Comparison of ENCODE assay signal across 8 cellular contexts in the genomic region with DNA sequence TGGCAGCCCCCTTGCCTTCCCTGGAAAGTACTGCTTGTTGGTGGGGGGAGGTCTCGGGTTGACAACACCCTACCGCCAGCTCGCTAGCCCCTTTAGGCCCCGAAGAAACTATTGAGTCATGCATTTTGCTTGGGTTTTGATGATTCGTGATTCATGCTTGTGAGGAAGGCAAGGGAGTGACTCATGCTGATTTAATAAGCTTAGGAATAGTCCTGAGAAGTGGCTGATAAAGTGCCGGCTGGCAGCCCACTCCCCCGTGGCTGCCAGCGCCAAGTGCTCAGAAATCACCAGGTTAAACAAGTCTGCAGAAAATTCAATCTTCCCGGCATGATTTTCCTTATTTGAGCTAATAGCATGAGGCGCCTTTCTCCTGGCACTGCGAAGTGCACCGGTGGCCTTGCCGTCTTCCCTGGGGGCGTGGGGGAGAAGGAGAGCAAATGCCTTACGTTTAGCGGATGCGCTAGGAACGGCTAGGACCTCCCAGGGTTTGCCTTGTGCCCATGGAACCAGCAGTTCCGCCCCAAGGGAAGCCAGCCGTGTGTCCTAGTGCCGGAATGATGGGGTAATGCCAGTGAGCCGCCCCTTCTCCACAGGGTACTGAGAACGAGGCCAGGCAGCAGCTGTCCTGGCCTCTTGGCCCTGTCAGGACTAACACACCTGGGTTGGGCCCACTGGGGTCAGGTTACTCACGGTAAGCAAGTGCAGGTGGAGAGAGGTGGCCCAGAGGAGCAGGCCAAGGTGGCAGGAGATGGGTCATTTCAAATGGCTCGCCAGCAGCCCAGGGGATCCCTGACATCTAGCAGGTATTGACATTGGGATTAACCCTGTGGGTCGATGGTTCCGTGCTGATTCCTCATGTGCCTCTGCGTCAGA.
DNase-seq lines count a peak whose midpoint lies in the region; ATAC-seq and TF ChIP-seq lines count a peak whose summit lies in the region.

No MANE protein-coding gene starts in this region.

- TF ChIP-seq POLR2A in Peyer's patch (IDR thresholded peaks at IDR 0.05) = no peak

- DNase-seq in NCI-H2196 (lab: John Stamatoyannopoulos, UW; ENCODE audit: unreplicated experiment) = peak; percentile 23
- no peak for DNase-seq in NCI-H2196 treated with DMSO at 0.1 percent for 48 hours (lab: John Stamatoyannopoulos, UW; ENCODE audit: unreplicated experiment)
- peak in 2 of 3 donors; percentile 31 to 35 for DNase-seq in Peyer's patch
- peak; percentile 94 for DNase-seq in epithelial cell of esophagus (ENCODE audit: low read depth)
- DNase-seq in retina = peak; percentile 36
- DNase-seq in NAMALWA (ENCODE audit: low spot score) = no peak

- no peaks in the 10 kb centered on the region for H3K9me3 ChIP-seq in Peyer's patch

- H3K4me1 ChIP-seq in Peyer's patch = peaks cover 0 to 10% (median 0%) of the 10 kb centered on the region in 4 donors

- H3K36me3 ChIP-seq in Peyer's patch = no peaks in the 10 kb centered on the region

- no peak overlapping the region for H3K27ac ChIP-seq in Peyer's patch

- no peaks in the 10 kb centered on the region for H3K27me3 ChIP-seq in Peyer's patch

- no peak for TF ChIP-seq CTCF in Peyer's patch (IDR thresholded peaks at IDR 0.05)
- TF ChIP-seq CTCF in epithelial cell of esophagus (IDR thresholded peaks at IDR 0.05; ENCODE audit: insufficient read depth, low read depth, low read length, missing control alignments) = no peak

- no peak for ATAC-seq in HG03521 (IDR thresholded peaks at IDR 0.05; ENCODE audit: unreplicated experiment)
- ATAC-seq in HG03139 (IDR thresholded peaks at IDR 0.05; ENCODE audit: unreplicated experiment) = no peak

- H3K4me3 ChIP-seq in Peyer's patch = no peak overlapping the region
- no peak overlapping the region for H3K4me3 ChIP-seq in epithelial cell of esophagus (ENCODE audit: low read length)

Comparison
In these comparisons a context has a peak if more than half of its experiments do, and no peak if none do; other contexts are left out.
1. DNase-seq: peak in NCI-H2196 (single experiment), Peyer's patch (2 of 3), epithelial cell of esophagus (single experiment) and retina (single experiment); none in NCI-H2196 treated with DMSO at 0.1 percent for 48 hours (single experiment) and NAMALWA (single experiment).